Comparison of ENCODE assay signal across 21 cellular contexts in the genomic region with DNA sequence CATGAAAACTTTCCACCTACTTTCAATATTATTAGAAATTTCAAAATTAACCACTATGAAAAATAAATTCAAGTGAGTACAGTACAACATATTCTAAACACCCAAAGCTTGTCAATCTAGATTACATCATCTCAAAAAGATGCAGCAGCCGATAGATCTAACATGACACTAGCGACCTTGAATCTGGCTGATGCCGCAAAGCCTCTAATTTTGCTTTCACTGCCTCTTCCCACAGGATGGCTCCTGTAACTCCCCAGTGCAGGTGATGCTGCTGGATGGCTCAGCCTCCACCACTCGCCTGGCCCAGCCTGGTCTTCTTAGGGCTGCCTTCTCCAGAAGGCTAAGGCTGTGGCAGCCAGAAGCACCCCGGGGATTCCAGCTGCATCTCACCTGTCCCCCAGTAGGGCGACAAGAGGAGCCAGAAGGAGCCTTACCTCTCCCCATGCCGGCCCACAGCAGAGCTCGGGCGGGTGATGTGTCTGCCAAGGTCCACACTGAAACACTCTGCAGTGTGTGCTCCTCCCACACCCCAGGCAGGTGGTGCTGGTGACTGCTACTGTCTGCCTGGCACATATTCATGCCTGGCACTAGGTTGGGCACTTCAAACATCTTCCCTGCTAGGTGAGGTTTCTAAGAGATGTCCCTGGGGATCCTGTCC.
DNase-seq lines count a peak whose midpoint lies in the region; ATAC-seq, FAIRE-seq and TF ChIP-seq lines count a peak whose summit lies in the region.
"Had no signal": no experiment of that assay in that cellular context is flagged by ENCODE, and none has a peak within 500 bp of the region (broad histone marks: within the 10 kb centered on the region; RNA-seq: fewer than 3 reads in every experiment).

No MANE protein-coding gene starts in this region.

- no peak for TF ChIP-seq POLR2A in A549 (IDR thresholded peaks at IDR 0.05; ENCODE audit: low read length)

- in situ Hi-C loops in G401 (cut with HindIII; ENCODE audit: low sequenced_read_pairs) (no loop called here), GM23248 (cut with MboI) (no loop called here)

- H3K36me3 ChIP-seq in OCI-LY1 (ENCODE audit: insufficient read depth, low read length) (peaks cover 24% of the 10 kb centered on the region; the same call in 1 of the 2 replicates), GM23248 (ENCODE audit: low read depth) (no peaks in the 10 kb centered on the region)

- no peak overlapping the region for H3K27ac ChIP-seq in A549
- H3K27ac ChIP-seq in OCI-LY1 (ENCODE audit: low read depth, low read length, poor library complexity, severe bottlenecking) = peak overlapping the region; percentile 52
- H3K27ac ChIP-seq in GM23248 = no peak overlapping the region
- H3K27ac ChIP-seq: esophagus squamous epithelium, KMS-11 had no signal

- CTCF ChIA-PET in A549 (lab: Yijun Ruan, JAX) = interaction anchor here (0.5 to 2.8 kb wide), 9 partner anchors 9 to 672 kb away, joined by 3 to 8 read pairs (median 4); no protein-coding TSS in a partner anchor

- FAIRE-seq in A549 (lab: Jason Lieb, UNC) = no peak
- FAIRE-seq: bronchial epithelial cell had no signal

- H3K9me2 ChIP-seq in OCI-LY1 (ENCODE audit: low read depth, low read length) (no peaks in the 10 kb centered on the region), GM23248 (ENCODE audit: insufficient read depth) (no peaks in the 10 kb centered on the region)

- TF ChIP-seq CTCF in A549 (IDR thresholded peaks at IDR 0.05) (no peak), OCI-LY1 (IDR thresholded peaks at IDR 0.05; ENCODE audit: low read length) (peak; percentile 22; the same call in 1 of the 2 replicates), nephron progenitor cell (IDR thresholded peaks at IDR 0.05) (no peak)

- H3K36me3 Mint-ChIP-seq in nephron progenitor cell (ENCODE audit: low read depth) = no peaks in the 10 kb centered on the region

- H3K27me3 Mint-ChIP-seq in nephron progenitor cell (ENCODE audit: low read depth, poor library complexity) = no peaks in the 10 kb centered on the region
- H3K27me3 Mint-ChIP-seq: activated naive CD8-positive, alpha-beta T cell treated with anti-CD3 and anti-CD28 coated beads, Interleukin-2, amount 50 U/mL, for 24 hours had no signal

- ATAC-seq in A549 (peak; percentile 26 to 49; a peak in 3 of 6 replicates), esophagus mucosa (peak; percentile 57)
- ATAC-seq: activated CD4-positive, CD25-positive, alpha-beta regulatory T cell treated with anti-CD3 and anti-CD28 coated beads, Interleukin-2, amount 50 U/mL, for 24 hours; activated naive CD8-positive, alpha-beta T cell treated with anti-CD3 and anti-CD28 coated beads, Interleukin-2, amount 50 U/mL, for 24 hours; left ventricle myocardium superior; Right ventricle myocardium inferior had no signal

- H2AFZ ChIP-seq in OCI-LY1 (ENCODE audit: low read length) = no peak overlapping the region
- no peak overlapping the region for H2AFZ ChIP-seq in GM23248

- H3K9me3 ChIP-seq in A549 = no peaks in the 10 kb centered on the region
- no peaks in the 10 kb centered on the region for H3K9me3 ChIP-seq in OCI-LY1 (ENCODE audit: low read length)
- H3K9me3 ChIP-seq in GM23248 (ENCODE audit: low read depth) = no peaks in the 10 kb centered on the region
- H3K9me3 ChIP-seq: Caco-2, esophagus squamous epithelium had no signal

- no peaks in the 10 kb centered on the region for H3K27me3 ChIP-seq in OCI-LY1 (ENCODE audit: insufficient read depth, low read length)
- H3K27me3 ChIP-seq in GM23248 (replicated peaks; ENCODE audit: insufficient read depth) = no peaks in the 10 kb centered on the region
- H3K27me3 ChIP-seq: esophagus squamous epithelium had no signal

- no peak overlapping the region for H3K4me2 ChIP-seq in A549
- H3K4me2 ChIP-seq in OCI-LY1 (ENCODE audit: low read length) = peak overlapping the region; percentile 30; the same call in 1 of the 2 replicates
- H3K4me2 ChIP-seq in GM23248 (ENCODE audit: unreplicated experiment) = no peak overlapping the region
- H3K4me2 ChIP-seq: KMS-11 had no signal

- H3K4me3 ChIP-seq in A549 (no peak overlapping the region), OCI-LY1 (ENCODE audit: low read depth, low read length, poor library complexity, severe bottlenecking) (no peak overlapping the region), GM23248 (no peak overlapping the region)
- H3K4me3 ChIP-seq: esophagus squamous epithelium had no signal

- H3K27ac Mint-ChIP-seq in nephron progenitor cell = no peak overlapping the region
- H3K27ac Mint-ChIP-seq: activated naive CD8-positive, alpha-beta T cell treated with anti-CD3 and anti-CD28 coated beads, Interleukin-2, amount 50 U/mL, for 24 hours; H9; T-helper 2 cell treated with Interferon-gamma antibody and Interleukin-4, amounts not matched to agents 5 μg/mL and 100 μg/mL, for 36 hours had no signal

- peaks cover 15% of the 10 kb centered on the region for H3K4me1 ChIP-seq in A549
- peaks cover 34% of the 10 kb centered on the region for H3K4me1 ChIP-seq in OCI-LY1 (ENCODE audit: insufficient read depth, low read length, severe bottlenecking)
- H3K4me1 ChIP-seq in GM23248 (ENCODE audit: insufficient read depth) = no peaks in the 10 kb centered on the region
- H3K4me1 ChIP-seq: Caco-2 had no signal

- no peak for TF ChIP-seq EP300 in A549 (IDR thresholded peaks at IDR 0.05)

- H3K9me3 Mint-ChIP-seq in nephron progenitor cell = no peaks in the 10 kb centered on the region
- H3K9me3 Mint-ChIP-seq: activated naive CD8-positive, alpha-beta T cell treated with anti-CD3 and anti-CD28 coated beads, Interleukin-2, amount 50 U/mL, for 24 hours; H9; T-helper 2 cell treated with Interferon-gamma antibody and Interleukin-4, amounts not matched to agents 5 μg/mL and 100 μg/mL, for 36 hours had no signal

- no peaks in the 10 kb centered on the region for H4K20me1 ChIP-seq in OCI-LY1 (ENCODE audit: insufficient read depth, low read length)
- no peaks in the 10 kb centered on the region for H4K20me1 ChIP-seq in GM23248 (ENCODE audit: insufficient read depth)

- H3K9ac ChIP-seq in OCI-LY1 (ENCODE audit: low read length) (no peak overlapping the region; the same call in 1 of the 2 replicates), GM23248 (no peak overlapping the region)
- H3K9ac ChIP-seq: KMS-11 had no signal

- H3F3A ChIP-seq in OCI-LY1 (ENCODE audit: insufficient read depth, low read length) = no peaks in the 10 kb centered on the region
- H3F3A ChIP-seq in GM23248 (ENCODE audit: insufficient read depth) = 0 out of 2 replicates have a peak, but pooled peaks cover 4% of the 10 kb centered on the region

- no peak overlapping the region for H3K4me3 Mint-ChIP-seq in nephron progenitor cell
- H3K4me3 Mint-ChIP-seq: activated naive CD8-positive, alpha-beta T cell treated with anti-CD3 and anti-CD28 coated beads, Interleukin-2, amount 50 U/mL, for 24 hours; H9; T-helper 2 cell treated with Interferon-gamma antibody and Interleukin-4, amounts not matched to agents 5 μg/mL and 100 μg/mL, for 36 hours had no signal

- WGBS in A549 (ENCODE audit: missing lambda C conversion rate) = 91% methylated on average over 7 of the region's 9 CpGs
- WGBS in GM23248 (ENCODE audit: low coverage in 1 of 2, low lambda C conversion rate in 2 of 2, missing lambda C conversion rate in 2 of 2), 2 experiments = 86 to 88% methylated on average over 9 of the region's 9 CpGs

- peaks cover 34% of the 10 kb centered on the region for H3K4me1 Mint-ChIP-seq in nephron progenitor cell
- H3K4me1 Mint-ChIP-seq: activated naive CD8-positive, alpha-beta T cell treated with anti-CD3 and anti-CD28 coated beads, Interleukin-2, amount 50 U/mL, for 24 hours had no signal

- peaks cover 24% of the 10 kb centered on the region for H3K79me2 ChIP-seq in OCI-LY1 (ENCODE audit: insufficient read depth, low read length)
- no peaks in the 10 kb centered on the region for H3K79me2 ChIP-seq in GM23248 (ENCODE audit: insufficient read depth)

- TF ChIP-seq RAD21 in A549 (conservative IDR thresholded peaks at IDR 0.05 in 1 of 2, IDR thresholded peaks at IDR 0.05 in 1 of 2) = no peak

- no peak for DNase-seq in A549 (ENCODE audit: low read depth in 1 of 2, low spot score in 1 of 2)
- peak; percentile 83 for DNase-seq in G401 (ENCODE audit: low spot score)
- no peak for DNase-seq in NCI-H146 (lab: John Stamatoyannopoulos, UW)
- no peak for DNase-seq in nephron progenitor cell
- no peak for DNase-seq in anterior cingulate cortex (lab: John Stamatoyannopoulos, UW)
- DNase-seq in GM23248 = no peak
- DNase-seq: activated naive CD8-positive, alpha-beta T cell treated with anti-CD3 and anti-CD28 coated beads, Interleukin-2, amount 50 U/mL, for 24 hours; Caco-2; esophagus squamous epithelium; H9; left ventricle myocardium superior; NCI-H1694; NK-92 treated with Interleukin-12 subunit alpha and Interleukin-12 subunit beta, amount 100 ng/mL, for 24 hours; stimulated activated CD4-positive, alpha-beta T cell treated with anti-CD3 and anti-CD28 coated beads, Interleukin-2, amount 100 ng/mL, for 24 hours had no signal

- POLR2A ChIA-PET in A549 (lab: Yijun Ruan, JAX) = no interaction called here

TF ChIP-seq in A549, 52 proteins besides CTCF, POLR2A, EP300 and RAD21:
- TF ChIP-seq FOXS1 (CRISPR knock-in tag; IDR thresholded peaks at IDR 0.05) (no peak), HOXB5 (CRISPR knock-in tag; IDR thresholded peaks at IDR 0.05) (no peak), RFX5 (IDR thresholded peaks at IDR 0.05) (no peak)
